In the genomic region with DNA sequence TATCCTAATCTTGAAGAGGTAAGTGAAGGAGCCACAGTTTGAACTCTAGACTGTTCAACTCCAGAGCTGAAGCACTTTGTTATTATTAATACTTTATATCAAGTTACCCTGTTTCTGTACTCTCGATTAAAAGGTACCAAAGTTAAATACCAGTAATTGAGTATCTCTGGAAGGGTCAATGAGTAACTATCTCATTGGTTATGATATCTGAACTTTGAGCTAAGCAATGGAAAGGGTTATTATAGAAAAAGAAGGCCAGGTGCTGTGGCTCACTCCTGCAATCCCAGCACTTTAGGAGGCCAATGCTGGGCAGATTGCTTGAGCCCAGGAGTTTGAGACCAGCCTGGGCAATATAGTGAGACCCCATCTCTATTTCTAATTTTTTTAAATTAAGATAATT, we compare ENCODE assay signal across 30 cellular contexts.
"Had no signal": no experiment of that assay in that cellular context is flagged by ENCODE, and none has a peak within 500 bp of the region (broad histone marks: within the 10 kb centered on the region; RNA-seq: fewer than 3 reads in every experiment).

No MANE protein-coding gene starts in this region.

- H3K4me3 ChIP-seq: K562 had no signal

- H3K4me1 Mint-ChIP-seq: activated CD4-positive, alpha-beta memory T cell treated with anti-CD3 and anti-CD28 coated beads, Interleukin-2, amount 10 ng/mL, durations not matched to agents 7 days and 5 days had no signal

- ATAC-seq: activated CD8-positive, alpha-beta memory T cell treated with anti-CD3 and anti-CD28 coated beads, Interleukin-2, amount 10 ng/mL, durations not matched to agents 7 days and 5 days; K562 had no signal

- H3K27me3 Mint-ChIP-seq: activated CD4-positive, alpha-beta memory T cell treated with anti-CD3 and anti-CD28 coated beads, Interleukin-2, amount 10 ng/mL, durations not matched to agents 7 days and 5 days; activated CD8-positive, alpha-beta memory T cell treated with anti-CD3 and anti-CD28 coated beads, Interleukin-2, amount 10 ng/mL, durations not matched to agents 7 days and 5 days; activated naive CD4-positive, alpha-beta T cell treated with anti-CD3 and anti-CD28 coated beads, Interleukin-2, amount 10 ng/mL, durations not matched to agents 7 days and 5 days; activated naive CD8-positive, alpha-beta T cell treated with anti-CD3 and anti-CD28 coated beads for 36 hours had no signal

- H3K9me3 Mint-ChIP-seq: activated CD4-positive, alpha-beta memory T cell treated with anti-CD3 and anti-CD28 coated beads, Interleukin-2, amount 10 ng/mL, durations not matched to agents 7 days and 5 days; activated naive CD4-positive, alpha-beta T cell treated with anti-CD3 and anti-CD28 coated beads, Interleukin-2, amount 10 ng/mL, durations not matched to agents 7 days and 5 days; activated naive CD8-positive, alpha-beta T cell treated with anti-CD3 and anti-CD28 coated beads for 36 hours had no signal

- H3K4me3 Mint-ChIP-seq: activated CD4-positive, alpha-beta memory T cell treated with anti-CD3 and anti-CD28 coated beads, Interleukin-2, amount 10 ng/mL, durations not matched to agents 7 days and 5 days; activated CD8-positive, alpha-beta memory T cell treated with anti-CD3 and anti-CD28 coated beads, Interleukin-2, amount 10 ng/mL, durations not matched to agents 7 days and 5 days; activated naive CD4-positive, alpha-beta T cell treated with anti-CD3 and anti-CD28 coated beads, Interleukin-2, amount 10 ng/mL, durations not matched to agents 7 days and 5 days; activated naive CD8-positive, alpha-beta T cell treated with anti-CD3 and anti-CD28 coated beads for 36 hours had no signal

- H3K27ac ChIP-seq: brain microvascular endothelial cell, WERI-Rb-1 had no signal

- H3K27me3 ChIP-seq: brain microvascular endothelial cell had no signal

- FAIRE-seq: K562 had no signal

- DNase-seq: activated CD4-positive, alpha-beta memory T cell treated with anti-CD3 and anti-CD28 coated beads, Interleukin-2, amount 10 ng/mL, durations not matched to agents 7 days and 5 days; activated CD4-positive, alpha-beta T cell treated with anti-CD3 and anti-CD28 coated beads for 1 hour; activated CD4-positive, alpha-beta T cell treated with anti-CD3 and anti-CD28 coated beads for 48 hours; activated CD4-positive, CD25-positive, alpha-beta regulatory T cell; activated CD8-positive, alpha-beta memory T cell treated with anti-CD3 and anti-CD28 coated beads for 24 hours; activated CD8-positive, alpha-beta memory T cell treated with anti-CD3 and anti-CD28 coated beads, Interleukin-2, amount 10 ng/mL, durations not matched to agents 7 days and 5 days; activated CD8-positive, alpha-beta memory T cell treated with anti-CD3 and anti-CD28 coated beads, Interleukin-2, amount 50 U/mL, for 48 hours; activated effector memory CD4-positive, alpha-beta T cell treated with Interleukin-2 at 50 U/mL for 16 hours; activated naive CD4-positive, alpha-beta T cell treated with anti-CD3 and anti-CD28 coated beads, Interleukin-2, amount 10 ng/mL, durations not matched to agents 7 days and 5 days; activated naive CD8-positive, alpha-beta T cell treated with anti-CD3 and anti-CD28 coated beads for 36 hours; activated T-cell treated with anti-CD3 and anti-CD28 coated beads, Interleukin-2, amount 50 U/mL, for 48 hours; amniotic stem cell; aorta; brain microvascular endothelial cell; NCI-H1048; NCI-H1105 treated with DMSO at 0.1 percent for 48 hours; NCI-H1436; NCI-H1694; NCI-H1930; NCI-H2081 treated with DMSO at 0.1 percent for 48 hours; NCI-H2171; NCI-H510A; NCI-H526; NCI-H748 treated with DMSO at 0.1 percent for 48 hours; NK-92 treated with Interleukin-12 subunit alpha and Interleukin-12 subunit beta, amount 100 ng/mL, for 24 hours; OCI-M1; Right ventricle myocardium superior; T1000; WERI-Rb-1 had no signal

- H3K36me3 ChIP-seq: brain microvascular endothelial cell had no signal

- H3K27ac Mint-ChIP-seq: activated CD4-positive, alpha-beta memory T cell treated with anti-CD3 and anti-CD28 coated beads, Interleukin-2, amount 10 ng/mL, durations not matched to agents 7 days and 5 days; activated CD8-positive, alpha-beta memory T cell treated with anti-CD3 and anti-CD28 coated beads, Interleukin-2, amount 10 ng/mL, durations not matched to agents 7 days and 5 days; activated naive CD4-positive, alpha-beta T cell treated with anti-CD3 and anti-CD28 coated beads, Interleukin-2, amount 10 ng/mL, durations not matched to agents 7 days and 5 days; activated naive CD8-positive, alpha-beta T cell treated with anti-CD3 and anti-CD28 coated beads for 36 hours had no signal
